8 cellular contexts compared by ENCODE assay signal in genomic region chr4:175947117-175947722, GRCh38.
DNase-seq lines count a peak whose midpoint lies in the region; ATAC-seq and TF ChIP-seq lines count a peak whose summit lies in the region.

No MANE protein-coding gene starts in this region.

- H3K4me3 Mint-ChIP-seq in endodermal cell: no peak overlapping the region

- no peak overlapping the region for H3K27ac Mint-ChIP-seq in endodermal cell

- H3K27me3 Mint-ChIP-seq in endodermal cell (ENCODE audit: insufficient read depth): no peaks in the 10 kb centered on the region

- H3K9me3 ChIP-seq in endodermal cell (ENCODE audit: control insufficient read depth, low read length): no peaks in the 10 kb centered on the region

- no peaks in the 10 kb centered on the region for H3K36me3 ChIP-seq in endodermal cell (ENCODE audit: control insufficient read depth, insufficient read depth, low read length)

- no peaks in the 10 kb centered on the region for H3K4me1 ChIP-seq in endodermal cell (ENCODE audit: control insufficient read depth, insufficient read depth, low read length)

- no peaks in the 10 kb centered on the region for H3K27me3 ChIP-seq in endodermal cell (ENCODE audit: control insufficient read depth, insufficient read depth, low read length, poor library complexity, severe bottlenecking)

- no peak for ATAC-seq in GM21786 (IDR thresholded peaks at IDR 0.05; ENCODE audit: unreplicated experiment)
- no peak for ATAC-seq in HG03342 (IDR thresholded peaks at IDR 0.05; ENCODE audit: unreplicated experiment)
- no peak for ATAC-seq in stimulated activated naive CD8-positive, alpha-beta T cell treated with anti-CD3 and anti-CD28 coated beads, Interleukin-15, Interleukin-2, amounts not matched to agents 100 U/mL and 50 U/mL, for 24 hours

- TF ChIP-seq CTCF in GM12875 (IDR thresholded peaks at IDR 0.05; ENCODE audit: borderline replicate concordance, insufficient read depth, low read depth, low read length): peak; percentile 25; the same call in 1 of the 2 replicates
- peak; percentile 86 for TF ChIP-seq CTCF in endodermal cell (conservative IDR thresholded peaks at IDR 0.05)
- peak; percentile 64 for TF ChIP-seq CTCF in retinal pigment epithelial cell (conservative IDR thresholded peaks at IDR 0.05; ENCODE audit: low read depth, low read length)

- H3K4me3 ChIP-seq in GM12875 (ENCODE audit: low read depth, low read length): no peak overlapping the region
- H3K4me3 ChIP-seq in endodermal cell (ENCODE audit: low read length): no peak overlapping the region
- H3K4me3 ChIP-seq in retinal pigment epithelial cell (ENCODE audit: low read length): no peak overlapping the region

- H3K9me3 Mint-ChIP-seq in endodermal cell: no peaks in the 10 kb centered on the region

- H3K4me1 Mint-ChIP-seq in endodermal cell: peaks cover 4% of the 10 kb centered on the region

- 33% methylated on average over 3 of the region's 4 CpGs; no CpG with 5 or more reads in 1 of the 2 experiments for WGBS in endodermal cell (ENCODE audit: insufficient coverage in 1 of 2, insufficient read length in 1 of 2), 2 experiments

- no peak overlapping the region for H3K27ac ChIP-seq in endodermal cell (ENCODE audit: low read depth, low read length)

- H3K9ac ChIP-seq in endodermal cell (ENCODE audit: extremely low read depth, low read length, poor library complexity, severe bottlenecking): no peak overlapping the region

- DNase-seq in A172 (ENCODE audit: low spot score): peak; percentile 34
- peak; percentile 5 for DNase-seq in NCI-H748 treated with DMSO at 0.1 percent for 48 hours (lab: John Stamatoyannopoulos, UW)
- DNase-seq in endodermal cell: no peak
- DNase-seq in retinal pigment epithelial cell (ENCODE audit: low read depth): no peak
- DNase-seq in stimulated activated naive CD8-positive, alpha-beta T cell treated with anti-CD3 and anti-CD28 coated beads, Interleukin-15, Interleukin-2, amounts not matched to agents 100 U/mL and 50 U/mL, for 24 hours: no peak

- no peaks in the 10 kb centered on the region for H3K36me3 Mint-ChIP-seq in endodermal cell (ENCODE audit: low read depth)

Comparison
In these comparisons a context has a peak if more than half of its experiments do, and no peak if none do; other contexts are left out.
1. DNase-seq: peak in A172 (single experiment) and NCI-H748 treated with DMSO at 0.1 percent for 48 hours (single experiment); none in endodermal cell (single experiment), retinal pigment epithelial cell (single experiment) and stimulated activated naive CD8-positive, alpha-beta T cell treated with anti-CD3 and anti-CD28 coated beads, Interleukin-15, Interleukin-2, amounts not matched to agents 100 U/mL and 50 U/mL, for 24 hours (single experiment).
2. CTCF ChIP-seq: peak in every context shown above with its lines; median percentile 86 in endodermal cell; 64 in retinal pigment epithelial cell; 25 in GM12875.